ENCODE assay signal across 19 cellular contexts in genomic region chr14:29240046-29240445, GRCh38.
DNase-seq lines count a peak whose midpoint lies in the region; ATAC-seq and TF ChIP-seq lines count a peak whose summit lies in the region.
"Had no signal": no experiment of that assay in that cellular context is flagged by ENCODE, and none has a peak within 500 bp of the region (broad histone marks: within the 10 kb centered on the region; RNA-seq: fewer than 3 reads in every experiment).

No MANE protein-coding gene starts in this region.

- no peak overlapping the region for H3K27ac Mint-ChIP-seq in MCF 10A (ENCODE audit: low read depth, unreplicated experiment)
- no peak overlapping the region for H3K27ac Mint-ChIP-seq in activated T-helper 1 cell treated with anti-CD3 and anti-CD28 coated beads, Interleukin-12 subunit alpha, Interleukin-12 subunit beta, Interleukin-2, Interleukin-4 antibody, amounts not matched to agents 30 ng/mL and 10 ng/mL and 1 ng/mL, durations not matched to agents 14 hours and 24 hours and 36 hours
- H3K27ac Mint-ChIP-seq in activated naive CD4-positive, alpha-beta T cell treated with anti-CD3 and anti-CD28 coated beads for 36 hours: no peak overlapping the region
- H3K27ac Mint-ChIP-seq: memory B cell; stimulated activated naive CD8-positive, alpha-beta T cell treated with anti-CD3 and anti-CD28 coated beads, Interleukin-15, amount 100 ng/mL, for 72 hours had no signal

- intact Hi-C loops in MCF 10A (cut with micrococcal nuclease): no loop called here
- intact Hi-C loops in mammary epithelial cell (cut with micrococcal nuclease): no loop called here
- intact Hi-C loops in activated T-helper 1 cell treated with anti-CD3 and anti-CD28 coated beads, Interleukin-12 subunit alpha, Interleukin-12 subunit beta, Interleukin-2, Interleukin-4 antibody, amounts not matched to agents 30 ng/mL and 10 ng/mL and 1 ng/mL, durations not matched to agents 14 hours and 24 hours and 36 hours (cut with micrococcal nuclease): no loop called here
- intact Hi-C loops in activated naive CD4-positive, alpha-beta T cell treated with anti-CD3 and anti-CD28 coated beads for 36 hours (cut with micrococcal nuclease): no loop called here

- CTCF ChIA-PET in MCF 10A (lab: Yijun Ruan, JAX): interaction anchor here (1.3 kb wide), 1 partner anchor 18 kb away, joined by 3 read pairs; no protein-coding TSS in a partner anchor
- CTCF ChIA-PET in mammary epithelial cell (lab: Charles Lee; ENCODE audit: low non-redundant PET): no interaction called here
- CTCF ChIA-PET in activated naive CD4-positive, alpha-beta T cell treated with anti-CD3 and anti-CD28 coated beads for 36 hours (lab: Charles Lee): no interaction called here

- TF ChIP-seq CTCF in MCF 10A (IDR thresholded peaks at IDR 0.05; ENCODE audit: unreplicated experiment): no peak
- no peak for TF ChIP-seq CTCF in mammary epithelial cell (conservative IDR thresholded peaks at IDR 0.05 in 1 of 2, IDR thresholded peaks at IDR 0.05 in 1 of 2; ENCODE audit: extremely low read depth in 1 of 2, insufficient read depth in 1 of 2, low read depth in 1 of 2, low read length in 2 of 2)
- no peak for TF ChIP-seq CTCF in fibroblast of villous mesenchyme (IDR thresholded peaks at IDR 0.05; ENCODE audit: insufficient read depth, low read depth, low read length)

- H3K4me1 ChIP-seq in mammary epithelial cell (ENCODE audit: insufficient read depth, low read length) (no peaks in the 10 kb centered on the region), adipocyte (ENCODE audit: control insufficient read depth, insufficient read depth, low read length) (peaks cover 48% of the 10 kb centered on the region)

- ATAC-seq in GM18870 (IDR thresholded peaks at IDR 0.05; ENCODE audit: unreplicated experiment): no peak
- ATAC-seq: HCT116; stimulated activated naive CD8-positive, alpha-beta T cell treated with anti-CD3 and anti-CD28 coated beads, Interleukin-15, amount 100 ng/mL, for 72 hours had no signal

- H3K9me3 Mint-ChIP-seq in MCF 10A (ENCODE audit: unreplicated experiment): no peaks in the 10 kb centered on the region
- peaks cover 8% of the 10 kb centered on the region for H3K9me3 Mint-ChIP-seq in activated T-helper 1 cell treated with anti-CD3 and anti-CD28 coated beads, Interleukin-12 subunit alpha, Interleukin-12 subunit beta, Interleukin-2, Interleukin-4 antibody, amounts not matched to agents 30 ng/mL and 10 ng/mL and 1 ng/mL, durations not matched to agents 14 hours and 24 hours and 36 hours
- H3K9me3 Mint-ChIP-seq in activated naive CD4-positive, alpha-beta T cell treated with anti-CD3 and anti-CD28 coated beads for 36 hours: peaks cover 9% of the 10 kb centered on the region

- H3K27ac ChIP-seq in mammary epithelial cell (ENCODE audit: insufficient read depth, low read depth, low read length): no peak overlapping the region
- H3K27ac ChIP-seq: 22Rv1 had no signal

- BruUV-seq in MCF 10A (replicated peaks; lab: Mats Ljungman, UMichigan) (no TSS peak), mammary epithelial cell (replicated peaks; lab: Mats Ljungman, UMichigan) (no TSS peak)

- H3K36me3 Mint-ChIP-seq in MCF 10A (ENCODE audit: insufficient read depth, unreplicated experiment): no peaks in the 10 kb centered on the region
- no peaks in the 10 kb centered on the region for H3K36me3 Mint-ChIP-seq in activated T-helper 1 cell treated with anti-CD3 and anti-CD28 coated beads, Interleukin-12 subunit alpha, Interleukin-12 subunit beta, Interleukin-2, Interleukin-4 antibody, amounts not matched to agents 30 ng/mL and 10 ng/mL and 1 ng/mL, durations not matched to agents 14 hours and 24 hours and 36 hours (ENCODE audit: low read depth)
- no peaks in the 10 kb centered on the region for H3K36me3 Mint-ChIP-seq in activated naive CD4-positive, alpha-beta T cell treated with anti-CD3 and anti-CD28 coated beads for 36 hours (ENCODE audit: low read depth)
- H3K36me3 Mint-ChIP-seq: memory B cell had no signal

- H3K79me2 ChIP-seq in mammary epithelial cell (ENCODE audit: insufficient read depth, low read length): no peaks in the 10 kb centered on the region

- H3K27me3 Mint-ChIP-seq in MCF 10A (ENCODE audit: insufficient read depth, unreplicated experiment): peaks cover 78% of the 10 kb centered on the region
- no peaks in the 10 kb centered on the region for H3K27me3 Mint-ChIP-seq in activated T-helper 1 cell treated with anti-CD3 and anti-CD28 coated beads, Interleukin-12 subunit alpha, Interleukin-12 subunit beta, Interleukin-2, Interleukin-4 antibody, amounts not matched to agents 30 ng/mL and 10 ng/mL and 1 ng/mL, durations not matched to agents 14 hours and 24 hours and 36 hours (ENCODE audit: insufficient read depth)
- H3K27me3 Mint-ChIP-seq in activated naive CD4-positive, alpha-beta T cell treated with anti-CD3 and anti-CD28 coated beads for 36 hours (ENCODE audit: low read depth): no peaks in the 10 kb centered on the region
- H3K27me3 Mint-ChIP-seq: central memory CD8-positive, alpha-beta T cell; memory B cell; stimulated activated naive CD8-positive, alpha-beta T cell treated with anti-CD3 and anti-CD28 coated beads, Interleukin-15, amount 100 ng/mL, for 72 hours had no signal

- dilution Hi-C loops in mammary epithelial cell (cut with HindIII; ENCODE audit: low sequenced_read_pairs): no loop called here

- H2AFZ ChIP-seq in mammary epithelial cell (ENCODE audit: low read depth, low read length): no peak overlapping the region

- DNase-seq in MCF 10A (ENCODE audit: unreplicated experiment) (peak; percentile 8), mammary epithelial cell (no peak), adipocyte (ENCODE audit: low read depth) (peak; percentile 66), fibroblast of villous mesenchyme (ENCODE audit: low read depth) (peak; percentile 60)
- no peak for DNase-seq in activated T-helper 1 cell treated with anti-CD3 and anti-CD28 coated beads, Interleukin-12 subunit alpha, Interleukin-12 subunit beta, Interleukin-2, Interleukin-4 antibody, amounts not matched to agents 30 ng/mL and 10 ng/mL and 1 ng/mL, durations not matched to agents 14 hours and 24 hours and 36 hours (ENCODE audit: low spot score)
- no peak for DNase-seq in activated naive CD4-positive, alpha-beta T cell treated with anti-CD3 and anti-CD28 coated beads for 36 hours
- DNase-seq in activated CD4-positive, CD25-positive, alpha-beta regulatory T cell treated with anti-CD3 and anti-CD28 coated beads, Interleukin-2, amount 50 U/mL, for 72 hours: no peak
- DNase-seq: activated CD8-positive, alpha-beta memory T cell treated with anti-CD3 and anti-CD28 coated beads for 24 hours; COR-L47; NCI-H2029 treated with DMSO at 0.1 percent for 48 hours; NCI-H774; SHP77; stimulated activated naive CD8-positive, alpha-beta T cell treated with anti-CD3 and anti-CD28 coated beads, Interleukin-15, amount 100 ng/mL, for 72 hours had no signal

- H3K4me2 ChIP-seq in mammary epithelial cell (ENCODE audit: insufficient read depth, low read depth, low read length): no peak overlapping the region
- H3K4me2 ChIP-seq: smooth muscle cell had no signal

- in situ Hi-C loops in mammary epithelial cell (cut with MboI; ENCODE audit: low sequenced_read_pairs in 2 of 2): no loop called here

- H4K20me1 ChIP-seq in mammary epithelial cell (ENCODE audit: insufficient read depth, low read length): no peaks in the 10 kb centered on the region

- POLR2A ChIA-PET in MCF 10A (lab: Yijun Ruan, JAX): no interaction called here

- H3K4me3 ChIP-seq in mammary epithelial cell (replicated peaks in 1 of 3; ENCODE audit: insufficient read depth in 1 of 3, low read depth in 2 of 3, low read length in 3 of 3): no peak overlapping the region
- peak overlapping the region; percentile 46 for H3K4me3 ChIP-seq in adipocyte (ENCODE audit: low read length)
- H3K4me3 ChIP-seq in fibroblast of villous mesenchyme (ENCODE audit: low read depth, low read length): no peak overlapping the region
- H3K4me3 ChIP-seq: smooth muscle cell had no signal

- no peaks in the 10 kb centered on the region for H3K4me1 Mint-ChIP-seq in MCF 10A (ENCODE audit: insufficient read depth, unreplicated experiment)
- H3K4me1 Mint-ChIP-seq in activated T-helper 1 cell treated with anti-CD3 and anti-CD28 coated beads, Interleukin-12 subunit alpha, Interleukin-12 subunit beta, Interleukin-2, Interleukin-4 antibody, amounts not matched to agents 30 ng/mL and 10 ng/mL and 1 ng/mL, durations not matched to agents 14 hours and 24 hours and 36 hours (ENCODE audit: low read depth): no peaks in the 10 kb centered on the region
- H3K4me1 Mint-ChIP-seq in activated naive CD4-positive, alpha-beta T cell treated with anti-CD3 and anti-CD28 coated beads for 36 hours (ENCODE audit: low read depth): no peaks in the 10 kb centered on the region
- H3K4me1 Mint-ChIP-seq: central memory CD8-positive, alpha-beta T cell; memory B cell; stimulated activated naive CD8-positive, alpha-beta T cell treated with anti-CD3 and anti-CD28 coated beads, Interleukin-15, amount 100 ng/mL, for 72 hours had no signal

- H3K27me3 ChIP-seq in mammary epithelial cell (ENCODE audit: insufficient read depth, low read length) (no peaks in the 10 kb centered on the region), adipocyte (replicated peaks; ENCODE audit: control insufficient read depth, insufficient read depth, low read length) (no peaks in the 10 kb centered on the region)

- H3K4me3 Mint-ChIP-seq in MCF 10A (ENCODE audit: unreplicated experiment): no peak overlapping the region
- H3K4me3 Mint-ChIP-seq in activated T-helper 1 cell treated with anti-CD3 and anti-CD28 coated beads, Interleukin-12 subunit alpha, Interleukin-12 subunit beta, Interleukin-2, Interleukin-4 antibody, amounts not matched to agents 30 ng/mL and 10 ng/mL and 1 ng/mL, durations not matched to agents 14 hours and 24 hours and 36 hours: no peak overlapping the region
- no peak overlapping the region for H3K4me3 Mint-ChIP-seq in activated naive CD4-positive, alpha-beta T cell treated with anti-CD3 and anti-CD28 coated beads for 36 hours
- H3K4me3 Mint-ChIP-seq: central memory CD8-positive, alpha-beta T cell; memory B cell; stimulated activated naive CD8-positive, alpha-beta T cell treated with anti-CD3 and anti-CD28 coated beads, Interleukin-15, amount 100 ng/mL, for 72 hours had no signal

- H3K9me3 ChIP-seq in mammary epithelial cell (replicated peaks; ENCODE audit: insufficient read depth, low read length): peaks cover 16% of the 10 kb centered on the region
- H3K9me3 ChIP-seq in adipocyte (ENCODE audit: control insufficient read depth, low read length): no peaks in the 10 kb centered on the region

- no peaks in the 10 kb centered on the region for H3K36me3 ChIP-seq in mammary epithelial cell (ENCODE audit: insufficient read depth, low read length)
- H3K36me3 ChIP-seq in adipocyte (ENCODE audit: control insufficient read depth, insufficient read depth, low read length, severe bottlenecking): no peaks in the 10 kb centered on the region

- WGBS in mammary epithelial cell (ENCODE audit: low coverage, missing lambda C conversion rate): 80% methylated on average over 3 of the region's 3 CpGs

- H3K9ac ChIP-seq in mammary epithelial cell (ENCODE audit: insufficient read depth, low read length): no peak overlapping the region
- no peak overlapping the region for H3K9ac ChIP-seq in adipocyte (ENCODE audit: low read length)

Comparison
In these comparisons a context has a peak if more than half of its experiments do, and no peak if none do; other contexts are left out.
1. DNase-seq: peak in MCF 10A (single experiment), adipocyte (single experiment) and fibroblast of villous mesenchyme (single experiment); none in mammary epithelial cell (single experiment), activated T-helper 1 cell treated with anti-CD3 and anti-CD28 coated beads, Interleukin-12 subunit alpha, Interleukin-12 subunit beta, Interleukin-2, Interleukin-4 antibody, amounts not matched to agents 30 ng/mL and 10 ng/mL and 1 ng/mL, durations not matched to agents 14 hours and 24 hours and 36 hours (single experiment), activated naive CD4-positive, alpha-beta T cell treated with anti-CD3 and anti-CD28 coated beads for 36 hours (single experiment) and activated CD4-positive, CD25-positive, alpha-beta regulatory T cell treated with anti-CD3 and anti-CD28 coated beads, Interleukin-2, amount 50 U/mL, for 72 hours (single experiment).